Comparison of ENCODE assay signal across 21 cellular contexts in genomic region chr20:35116258-35116657, GRCh38. TPM values are rescaled to one million over a fixed set of nuclear protein-coding genes. Genes with fewer than 3 reads are reported as not detected.
DNase-seq lines count a peak whose midpoint lies in the region; ATAC-seq and TF ChIP-seq lines count a peak whose summit lies in the region.
"Had no signal": no experiment of that assay in that cellular context is flagged by ENCODE, and none has a peak within 500 bp of the region (broad histone marks: within the 10 kb centered on the region; RNA-seq: fewer than 3 reads in every experiment).

No MANE protein-coding gene starts in this region.

- H3K36me3 ChIP-seq in heart right ventricle, result peaks cover 0 to 82% (median 12%) of the 10 kb centered on the region in 9 donors
- peaks cover 56% of the 10 kb centered on the region for H3K36me3 ChIP-seq in effector memory CD4-positive, alpha-beta T cell (ENCODE audit: control insufficient read depth, insufficient read depth, low read length)
- H3K36me3 ChIP-seq: BE2C had no signal

- peak overlapping the region; percentile 63 for H3K4me3 Mint-ChIP-seq in T-helper 17 cell
- no peak overlapping the region for H3K4me3 Mint-ChIP-seq in stimulated activated memory B cell treated with anti-CD40 and anti-IgM and Interleukin-4, amounts not matched to agents 10 μg/mL and 1 μg/mL and 100 μg/mL, for 72 hours
- H3K4me3 Mint-ChIP-seq: activated naive CD8-positive, alpha-beta T cell treated with anti-CD3 and anti-CD28 coated beads, Interleukin-2, amount 10 ng/mL, durations not matched to agents 7 days and 5 days had no signal

- peaks cover 0 to 33% (median 10%) of the 10 kb centered on the region in 9 donors for H3K4me1 ChIP-seq in heart right ventricle
- H3K4me1 ChIP-seq in effector memory CD4-positive, alpha-beta T cell (ENCODE audit: control insufficient read depth, insufficient read depth, low read length, poor library complexity, severe bottlenecking), result no peaks in the 10 kb centered on the region
- H3K4me1 ChIP-seq: BE2C, pancreas had no signal

- peak overlapping the region in 8 of 10 donors; percentile 15 to 68 (median 43) for H3K27ac ChIP-seq in heart right ventricle
- no peak overlapping the region for H3K27ac ChIP-seq in effector memory CD4-positive, alpha-beta T cell (ENCODE audit: insufficient read depth, low read length, poor library complexity, severe bottlenecking)
- H3K27ac ChIP-seq: pancreas, VCaP had no signal

- ATAC-seq in heart right ventricle (no peak), left ventricle myocardium superior (no peak), T-helper 17 cell (no peak), GM21576 (IDR thresholded peaks at IDR 0.05; ENCODE audit: unreplicated experiment) (no peak), esophagus mucosa (no peak)
- ATAC-seq in stimulated activated memory B cell treated with anti-CD40 and anti-IgM and Interleukin-4, amounts not matched to agents 10 μg/mL and 1 μg/mL and 100 μg/mL, for 72 hours, result no peak
- ATAC-seq: GM12878, pancreas had no signal

- H3K27me3 ChIP-seq in heart right ventricle, result no peaks in the 10 kb centered on the region
- H3K27me3 ChIP-seq in effector memory CD4-positive, alpha-beta T cell (replicated peaks; ENCODE audit: control insufficient read depth, insufficient read depth, low read length, poor library complexity, severe bottlenecking), result no peaks in the 10 kb centered on the region
- H3K27me3 ChIP-seq: BE2C, pancreas had no signal

- peak overlapping the region; percentile 59 for H3K27ac Mint-ChIP-seq in T-helper 17 cell
- peak overlapping the region; percentile 0 for H3K27ac Mint-ChIP-seq in stimulated activated memory B cell treated with anti-CD40 and anti-IgM and Interleukin-4, amounts not matched to agents 10 μg/mL and 1 μg/mL and 100 μg/mL, for 72 hours
- H3K27ac Mint-ChIP-seq: activated naive CD8-positive, alpha-beta T cell treated with anti-CD3 and anti-CD28 coated beads, Interleukin-2, amount 10 ng/mL, durations not matched to agents 7 days and 5 days had no signal

- intact Hi-C loops in heart right ventricle (cut with DNase I), result no loop called here
- intact Hi-C loops in left ventricle myocardium superior (cut with micrococcal nuclease), result no loop called here

- H3K9me3 ChIP-seq in heart right ventricle (no peaks in the 10 kb centered on the region), T-helper 17 cell (ENCODE audit: control insufficient read depth, low read length, poor library complexity, severe bottlenecking) (no peaks in the 10 kb centered on the region)
- H3K9me3 ChIP-seq in effector memory CD4-positive, alpha-beta T cell (ENCODE audit: control insufficient read depth, low read length), result no peaks in the 10 kb centered on the region
- H3K9me3 ChIP-seq: BE2C, pancreas had no signal

- peaks cover 4% of the 10 kb centered on the region for H3K4me1 Mint-ChIP-seq in T-helper 17 cell
- peaks cover 5% of the 10 kb centered on the region for H3K4me1 Mint-ChIP-seq in stimulated activated memory B cell treated with anti-CD40 and anti-IgM and Interleukin-4, amounts not matched to agents 10 μg/mL and 1 μg/mL and 100 μg/mL, for 72 hours

- H3K27me3 Mint-ChIP-seq in T-helper 17 cell, result no peaks in the 10 kb centered on the region
- H3K27me3 Mint-ChIP-seq in stimulated activated memory B cell treated with anti-CD40 and anti-IgM and Interleukin-4, amounts not matched to agents 10 μg/mL and 1 μg/mL and 100 μg/mL, for 72 hours, result no peaks in the 10 kb centered on the region
- H3K27me3 Mint-ChIP-seq: activated naive CD8-positive, alpha-beta T cell treated with anti-CD3 and anti-CD28 coated beads, Interleukin-2, amount 10 ng/mL, durations not matched to agents 7 days and 5 days had no signal

- no peak overlapping the region for H3K4me3 ChIP-seq in heart right ventricle
- H3K4me3 ChIP-seq in choroid plexus epithelial cell (ENCODE audit: low read depth, low read length), result no peak overlapping the region
- no peak overlapping the region for H3K4me3 ChIP-seq in effector memory CD4-positive, alpha-beta T cell (ENCODE audit: insufficient read depth, low read depth, low read length, poor library complexity, severe bottlenecking)
- H3K4me3 ChIP-seq: GM12878, pancreas, skin epidermis had no signal

- 92 to 94% methylated on average over 4 of the region's 4 CpGs for WGBS in heart right ventricle, 2 donors

- no peak for DNase-seq in heart right ventricle
- no peak for DNase-seq in left ventricle myocardium superior
- DNase-seq in T-helper 17 cell, result no peak
- DNase-seq in choroid plexus epithelial cell (ENCODE audit: low read depth), result peak; percentile 18
- DNase-seq in effector memory CD4-positive, alpha-beta T cell, result no peak
- DNase-seq: activated naive CD8-positive, alpha-beta T cell treated with anti-CD3 and anti-CD28 coated beads, Interleukin-2, amount 10 ng/mL, durations not matched to agents 7 days and 5 days; BE2C; GF-D8; KG1; NCI-H1092; NCI-H524 treated with DMSO at 0.1 percent for 48 hours; pancreas; SIG-M5; stimulated activated CD4-positive, alpha-beta T cell treated with anti-CD3 and anti-CD28 coated beads, Interleukin-4, amount 100 ng/mL, for 4 hours; T-helper 1 cell had no signal

- H3K36me3 Mint-ChIP-seq in T-helper 17 cell (ENCODE audit: low read depth), result peaks cover 9% of the 10 kb centered on the region
- H3K36me3 Mint-ChIP-seq in stimulated activated memory B cell treated with anti-CD40 and anti-IgM and Interleukin-4, amounts not matched to agents 10 μg/mL and 1 μg/mL and 100 μg/mL, for 72 hours, result peaks cover 53% of the 10 kb centered on the region

- no peak for TF ChIP-seq CTCF in heart right ventricle (IDR thresholded peaks at IDR 0.05)
- TF ChIP-seq CTCF in choroid plexus epithelial cell (conservative IDR thresholded peaks at IDR 0.05; ENCODE audit: low read depth, low read length), result no peak

- H3K9me3 Mint-ChIP-seq in stimulated activated memory B cell treated with anti-CD40 and anti-IgM and Interleukin-4, amounts not matched to agents 10 μg/mL and 1 μg/mL and 100 μg/mL, for 72 hours, result no peaks in the 10 kb centered on the region
- H3K9me3 Mint-ChIP-seq: activated naive CD8-positive, alpha-beta T cell treated with anti-CD3 and anti-CD28 coated beads, Interleukin-2, amount 10 ng/mL, durations not matched to agents 7 days and 5 days had no signal

RNA-seq across cellular contexts. Expression of gene TRPC4AP, which starts 23.7 kb away (rescaled TPM):
- total RNA-seq in heart right ventricle (10 to 100 TPM; 32.2 to 46.4 (median 38.5) TPM), left ventricle myocardium superior (33.7 TPM), T-helper 17 cell (10 to 100 TPM; 50.8 to 52.7 TPM), esophagus mucosa (29.8 TPM)
- 10 to 100 TPM; 26.2 to 32.7 TPM for polyA plus RNA-seq in heart right ventricle

RNA-seq across cellular contexts. Expression of gene EDEM2, which starts 30.9 kb away (rescaled TPM):
- total RNA-seq in heart right ventricle (10 to 100 TPM in 8 of 10 donors, 1 to 10 TPM in 2; 7.2 to 26.1 (median 11.0) TPM), left ventricle myocardium superior (9.7 TPM), T-helper 17 cell (10 to 100 TPM; 24.1 to 29.7 TPM), esophagus mucosa (13.7 TPM)
- polyA plus RNA-seq in heart right ventricle, result 10 to 100 TPM in 1 of 2 donors, 1 to 10 TPM in 1; 6.4 to 24.0 TPM

RNA-seq across cellular contexts. Expression of gene PROCR, which starts 55.6 kb away (rescaled TPM):
- total RNA-seq in heart right ventricle (10 to 100 TPM in 3 of 10 donors, 1 to 10 TPM in 7; 3.0 to 21.1 (median 6.8) TPM), left ventricle myocardium superior (9.5 TPM), T-helper 17 cell (1 to 10 TPM in 1 of 2 donors, under 1 TPM in 1; 0.89 to 1.5 TPM), esophagus mucosa (8.1 TPM)
- polyA plus RNA-seq in heart right ventricle, result 10 to 100 TPM; 20.5 to 26.7 TPM
